Comparison of ENCODE assay signal across 10 cellular contexts in the genomic region with DNA sequence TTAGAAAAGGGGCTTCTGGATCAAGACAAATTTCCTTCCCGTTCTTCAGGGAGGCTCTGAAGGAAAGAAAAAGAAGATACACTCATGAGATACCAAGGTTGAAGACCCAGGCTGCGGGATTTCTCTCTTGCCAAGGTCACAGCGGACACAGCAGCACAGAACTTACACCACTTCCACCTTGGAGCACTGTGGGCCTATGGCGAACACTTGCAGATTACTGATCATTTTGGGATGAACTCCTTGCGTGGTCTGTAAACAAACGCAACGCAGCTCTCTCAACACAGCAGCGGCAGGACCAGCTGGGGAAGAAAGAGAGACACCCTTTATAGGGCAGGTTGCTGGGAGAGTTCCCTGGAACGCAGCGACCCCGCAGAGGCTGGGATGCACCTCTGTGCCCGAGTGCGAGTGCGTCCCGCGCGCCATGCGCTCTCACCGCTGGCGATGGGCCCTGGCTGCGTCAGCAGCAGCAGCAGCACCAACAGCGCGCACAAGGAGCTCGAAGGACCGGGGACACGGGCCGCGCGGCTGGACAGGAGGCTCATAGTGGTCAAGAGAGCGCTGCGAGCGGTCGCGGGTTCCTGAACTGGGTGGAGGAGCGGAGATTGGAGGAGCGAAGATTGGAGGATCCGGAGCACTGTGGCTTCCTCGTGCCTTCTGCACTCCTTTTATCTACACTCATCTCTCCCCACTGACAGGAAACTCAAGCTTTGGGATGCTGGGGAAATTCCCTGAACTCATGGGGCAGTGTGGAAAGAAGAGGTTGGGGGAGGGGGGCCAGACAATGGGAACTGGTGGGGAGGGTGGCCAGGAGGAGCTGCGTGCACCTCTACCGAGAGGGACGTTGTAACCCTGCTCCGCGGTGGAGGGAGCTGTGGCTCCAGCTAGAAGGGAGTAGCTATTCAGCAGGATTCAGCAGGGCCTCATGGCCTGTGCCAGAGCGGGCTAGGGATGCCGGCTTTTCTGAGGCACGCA. TPM values are rescaled to one million over a fixed set of nuclear protein-coding genes. Genes with fewer than 3 reads are reported as not detected.
A peak's percentile ranks its signal among the peaks of the same experiment; 100 is the strongest.
DNase-seq lines count a peak whose midpoint lies in the region; ATAC-seq, FAIRE-seq and TF ChIP-seq lines count a peak whose summit lies in the region.
"Had no signal": no experiment of that assay in that cellular context is flagged by ENCODE, and none has a peak within 500 bp of the region (broad histone marks: within the 10 kb centered on the region; RNA-seq: fewer than 3 reads in every experiment).

Gene CXCL5, minus strand, starts transcription at position 638 of the 972 bp plus-strand sequence. Its CDS starts 96 bp downstream, at position 542.

- no peaks in the 10 kb centered on the region for H3K9me3 Mint-ChIP-seq in endodermal cell
- H3K9me3 Mint-ChIP-seq in effector memory CD8-positive, alpha-beta T cell: peaks cover 0 to 2% of the 10 kb centered on the region in 2 donors

- H3K4me1 ChIP-seq in endodermal cell (ENCODE audit: control insufficient read depth, insufficient read depth, low read length): no peaks in the 10 kb centered on the region
- peaks cover 8% of the 10 kb centered on the region for H3K4me1 ChIP-seq in keratinocyte (ENCODE audit: control insufficient read depth, extremely low read depth, insufficient read depth, low read length)
- H3K4me1 ChIP-seq in skeletal muscle satellite cell (ENCODE audit: control insufficient read depth, insufficient read depth, low read length): peaks cover 11% of the 10 kb centered on the region

- peaks cover 28% of the 10 kb centered on the region for H3K27me3 ChIP-seq in endodermal cell (ENCODE audit: control insufficient read depth, insufficient read depth, low read length, poor library complexity, severe bottlenecking)
- no peaks in the 10 kb centered on the region for H3K27me3 ChIP-seq in keratinocyte (ENCODE audit: control insufficient read depth, extremely low read depth, insufficient read depth, low read length)
- no peaks in the 10 kb centered on the region for H3K27me3 ChIP-seq in skeletal muscle satellite cell (ENCODE audit: control insufficient read depth, insufficient read depth, low read length)

- H3K4me2 ChIP-seq in keratinocyte (ENCODE audit: control insufficient read depth, extremely low read depth, insufficient read depth, low read depth, low read length) (peak within 1 kb of the TSS; percentile 80), skeletal muscle satellite cell (ENCODE audit: low read length) (peak within 1 kb of the TSS; percentile 77)

- peaks cover 24% of the 10 kb centered on the region for H3K27me3 Mint-ChIP-seq in endodermal cell (ENCODE audit: insufficient read depth)
- peaks cover 0 to 11% of the 10 kb centered on the region in 2 donors for H3K27me3 Mint-ChIP-seq in effector memory CD8-positive, alpha-beta T cell

- no peak within 1 kb of the TSS for H3K27ac ChIP-seq in endodermal cell (ENCODE audit: low read depth, low read length)
- H3K27ac ChIP-seq in keratinocyte (ENCODE audit: control insufficient read depth, insufficient read depth, low read length): no peak within 1 kb of the TSS

- peaks cover 2% of the 10 kb centered on the region for H3K36me3 Mint-ChIP-seq in endodermal cell (ENCODE audit: low read depth)
- H3K36me3 Mint-ChIP-seq in effector memory CD8-positive, alpha-beta T cell (ENCODE audit: insufficient read depth): no peaks in the 10 kb centered on the region

- TF ChIP-seq CTCF in endodermal cell (conservative IDR thresholded peaks at IDR 0.05): peak; percentile 54
- peak in 2 of 3 experiments; percentile 28 to 75 for TF ChIP-seq CTCF in keratinocyte (optimal IDR thresholded peaks at IDR 0.05 in 1 of 3, IDR thresholded peaks at IDR 0.05 in 1 of 3, conservative IDR thresholded peaks at IDR 0.05 in 1 of 3; ENCODE audit: extremely low read depth in 1 of 3, insufficient read depth in 2 of 3, low read length in 3 of 3)

- no peak within 1 kb of the TSS for H3K9ac ChIP-seq in endodermal cell (ENCODE audit: extremely low read depth, low read length, poor library complexity, severe bottlenecking)
- peak within 1 kb of the TSS; percentile 41 for H3K9ac ChIP-seq in keratinocyte (ENCODE audit: control insufficient read depth, extremely low read depth, insufficient read depth, low read length)
- H3K9ac ChIP-seq in skeletal muscle satellite cell (ENCODE audit: low read depth, low read length): peak within 1 kb of the TSS; percentile 59

- peak; percentile 71 for FAIRE-seq in keratinocyte (lab: Jason Lieb, UNC)
- FAIRE-seq: GM12891 had no signal

- H3K27ac Mint-ChIP-seq in endodermal cell: peak within 1 kb of the TSS; percentile 81
- H3K27ac Mint-ChIP-seq in effector memory CD8-positive, alpha-beta T cell: no peak within 1 kb of the TSS

- H3K4me3 ChIP-seq in endodermal cell (ENCODE audit: low read length) (peak within 1 kb of the TSS; percentile 76), keratinocyte (ENCODE audit: control insufficient read depth in 2 of 3, extremely low read depth in 1 of 3, insufficient read depth in 2 of 3, low read depth in 1 of 3, low read length in 3 of 3) (peak within 1 kb of the TSS in 1 of 3 experiments; percentile 29), skeletal muscle satellite cell (ENCODE audit: low read length) (peak within 1 kb of the TSS; percentile 46)

- no peaks in the 10 kb centered on the region for H3K9me1 ChIP-seq in keratinocyte (ENCODE audit: control insufficient read depth, extremely low read depth, insufficient read depth, low read length)

- H3K4me1 Mint-ChIP-seq in endodermal cell: peaks cover 17% of the 10 kb centered on the region
- H3K4me1 Mint-ChIP-seq in effector memory CD8-positive, alpha-beta T cell (ENCODE audit: low read depth in 2 of 2): no peaks in the 10 kb centered on the region

- H2AFZ ChIP-seq in keratinocyte (ENCODE audit: control insufficient read depth, low read length): peak within 1 kb of the TSS; percentile 94

- WGBS in endodermal cell (ENCODE audit: insufficient coverage in 1 of 2, insufficient read length in 1 of 2), 2 experiments: 31 to 67% methylated on average over 19 to 46 of the region's 46 CpGs

- H4K20me1 ChIP-seq in keratinocyte (ENCODE audit: control insufficient read depth, extremely low read depth, insufficient read depth, low read length): no peaks in the 10 kb centered on the region

- dilution Hi-C loops in keratinocyte (cut with MboI; ENCODE audit: extremely low pct_ligation_motif_present, low sequenced_read_pairs): no loop called here

- H3K9me3 ChIP-seq in endodermal cell (ENCODE audit: control insufficient read depth, low read length): no peaks in the 10 kb centered on the region
- no peaks in the 10 kb centered on the region for H3K9me3 ChIP-seq in keratinocyte (ENCODE audit: control insufficient read depth, low read depth, low read length)
- H3K9me3 ChIP-seq in skeletal muscle satellite cell (replicated peaks; ENCODE audit: low read length): no peaks in the 10 kb centered on the region

- no peak for ATAC-seq in GM21737 (IDR thresholded peaks at IDR 0.05; ENCODE audit: unreplicated experiment)
- no peak for ATAC-seq in effector memory CD8-positive, alpha-beta T cell (replicated peaks)

- H3K4me3 Mint-ChIP-seq in endodermal cell: peak within 1 kb of the TSS; percentile 75
- no peak within 1 kb of the TSS for H3K4me3 Mint-ChIP-seq in effector memory CD8-positive, alpha-beta T cell

- no peaks in the 10 kb centered on the region for H3K79me2 ChIP-seq in keratinocyte (ENCODE audit: control insufficient read depth, insufficient read depth, low read length)

- peak; percentile 29 for DNase-seq in HuH-7.5 (ENCODE audit: low spot score)
- DNase-seq in endodermal cell: peak; percentile 90
- no peak for DNase-seq in keratinocyte (ENCODE audit: low read depth, low spot score)
- DNase-seq in NCI-H82 (lab: John Stamatoyannopoulos, UW): no peak
- no peak for DNase-seq in SIG-M5 treated with dmso at 0.1 percent for 504 hours (lab: John Stamatoyannopoulos, UW; ENCODE audit: unreplicated experiment)
- DNase-seq in effector memory CD8-positive, alpha-beta T cell: no peak
- DNase-seq: activated naive CD4-positive, alpha-beta T cell had no signal

- H3K36me3 ChIP-seq in endodermal cell (ENCODE audit: control insufficient read depth, insufficient read depth, low read length) (no peaks in the 10 kb centered on the region), keratinocyte (ENCODE audit: control insufficient read depth in 2 of 2, extremely low read depth in 1 of 2, insufficient read depth in 2 of 2, low read length in 2 of 2) (no peaks in the 10 kb centered on the region), skeletal muscle satellite cell (ENCODE audit: insufficient read depth, low read length) (no peaks in the 10 kb centered on the region)

RNA-seq across cellular contexts. Expression of gene CXCL5, which starts in this region (rescaled TPM):
- total RNA-seq in endodermal cell: 10 to 100 TPM in 1 of 2 donors, under 1 TPM in 1; 0.73 to 10.7 TPM
- polyA plus RNA-seq in endodermal cell (2013, experiment 1 of 2): 0.32 TPM
- polyA plus RNA-seq in endodermal cell (2013, experiment 2 of 2): 0.17 TPM
- 0.39 to 1.5 TPM (median 0.76 TPM) in 3 replicates for polyA plus RNA-seq in keratinocyte
- polyA plus RNA-seq in keratinocyte (2011; ENCODE audit: low read depth): not detected
- polyA plus RNA-seq in keratinocyte (2011; cell fraction: cytosol; rRNA removed): 0.40 and 0.78 TPM in 2 replicates
- 1.1 and 1.6 TPM in 2 replicates for polyA plus RNA-seq in keratinocyte (2011; cell fraction: nucleus; rRNA removed)
- polyA plus RNA-seq in keratinocyte (2012; ENCODE audit: low replicate concordance): 2.1 TPM in 1 of 2 replicates, not detected in the other
- polyA minus RNA-seq in keratinocyte: 0.10 to 0.13 TPM in 2 of 3 replicates, not detected in the other
- polyA minus RNA-seq in keratinocyte (2011; cell fraction: cytosol; rRNA and poly(A)+ RNA removed): not detected
- polyA minus RNA-seq in keratinocyte (2011; cell fraction: nucleus; rRNA and poly(A)+ RNA removed): 0.42 and 0.78 TPM in 2 replicates
- total RNA-seq in skeletal muscle satellite cell (2012; rRNA removed): 394 and 498 TPM in 2 replicates

Comparison
In these comparisons a context has a peak if more than half of its experiments do, and no peak if none do; other contexts are left out.
1. DNase-seq: peak in HuH-7.5 (single experiment) and endodermal cell (single experiment); none in keratinocyte (single experiment), NCI-H82 (single experiment), SIG-M5 treated with dmso at 0.1 percent for 504 hours (single experiment) and effector memory CD8-positive, alpha-beta T cell (0 of 3).